18 cellular contexts compared by ENCODE assay signal in genomic region chr2:59195851-59196250, GRCh38.
"Had no signal": no experiment of that assay in that cellular context is flagged by ENCODE, and none has a peak within 500 bp of the region (broad histone marks: within the 10 kb centered on the region; RNA-seq: fewer than 3 reads in every experiment).

No MANE protein-coding gene starts in this region.

- H3K4me3 Mint-ChIP-seq: immature natural killer cell had no signal

- DNase-seq: dermis blood vessel endothelial cell; dorsolateral prefrontal cortex; effector CD4-positive, alpha-beta T cell; effector memory CD4-positive, alpha-beta T cell; heart left ventricle; hypothalamus; immature natural killer cell; left cardiac atrium; left lung; left ventricle myocardium superior; lower lobe of right lung; mesendoderm; midbrain had no signal

- H3K27ac ChIP-seq: coronary artery, dorsolateral prefrontal cortex, esophagus muscularis mucosa, foreskin keratinocyte, gastroesophageal sphincter, heart left ventricle, hepatocyte, left lung, lower lobe of right lung had no signal

- ATAC-seq: gastroesophageal sphincter, heart left ventricle, left cardiac atrium, left lung, left ventricle myocardium superior, lower lobe of right lung had no signal

- H3K4me1 ChIP-seq: foreskin keratinocyte, gastroesophageal sphincter, heart left ventricle, left lung, lower lobe of right lung had no signal

- H3K4me3 ChIP-seq: coronary artery, dorsolateral prefrontal cortex, esophagus muscularis mucosa, gastroesophageal sphincter, heart left ventricle, hepatocyte, left lung, lower lobe of right lung had no signal

- H3K36me3 ChIP-seq: esophagus muscularis mucosa, gastroesophageal sphincter, heart left ventricle, left lung, lower lobe of right lung had no signal

- H3K27me3 ChIP-seq: esophagus muscularis mucosa, foreskin keratinocyte, gastroesophageal sphincter, hepatocyte, left lung had no signal

- H3K36me3 Mint-ChIP-seq: immature natural killer cell had no signal

- H2AFZ ChIP-seq: hepatocyte had no signal

- H3K4me1 Mint-ChIP-seq: immature natural killer cell had no signal

- H3K27ac Mint-ChIP-seq: immature natural killer cell had no signal

- H3K4me2 ChIP-seq: hepatocyte had no signal

- H3K9me3 ChIP-seq: esophagus muscularis mucosa, gastroesophageal sphincter, heart left ventricle, left lung, lower lobe of right lung had no signal
